ENCODE assay signal across 28 cellular contexts in genomic region chr2:95283562-95283961, GRCh38. TPM values are rescaled to one million over a fixed set of nuclear protein-coding genes. Genes with fewer than 3 reads are reported as not detected.
DNase-seq lines count a peak whose midpoint lies in the region; ATAC-seq, FAIRE-seq and TF ChIP-seq lines count a peak whose summit lies in the region.
"Had no signal": no experiment of that assay in that cellular context is flagged by ENCODE, and none has a peak within 500 bp of the region (broad histone marks: within the 10 kb centered on the region; RNA-seq: fewer than 3 reads in every experiment).

No MANE protein-coding gene starts in this region.

- POLR2A ChIA-PET in K562 (lab: Yijun Ruan, JAX): interaction anchor here (0.8 kb wide), 1 partner anchor 11 kb away, joined by 3 read pairs; no protein-coding TSS in a partner anchor

- no peak for TF ChIP-seq EP300 in K562 (IDR thresholded peaks at IDR 0.05; ENCODE audit: low read length)

- no peak for TF ChIP-seq POLR2A in K562 (conservative IDR thresholded peaks at IDR 0.05)

- H3K4me2 ChIP-seq in K562 (ENCODE audit: insufficient read depth, low read length) (no peak overlapping the region), neuronal stem cell (ENCODE audit: insufficient read depth, low read length, poor library complexity, severe bottlenecking) (no peak overlapping the region)
- H3K4me2 ChIP-seq: BLaER1 had no signal

- no peak overlapping the region for H3K4ac ChIP-seq in neuronal stem cell (ENCODE audit: low read length)

- H3K23ac ChIP-seq in neuronal stem cell (ENCODE audit: low read depth, low read length, poor library complexity): no peak overlapping the region

- H3K27ac ChIP-seq in K562 (ENCODE audit: extremely low read depth, low read depth, low read length) (no peak overlapping the region), neuronal stem cell (replicated peaks; ENCODE audit: low read length) (no peak overlapping the region)
- H3K27ac ChIP-seq: BLaER1 had no signal

- intact Hi-C loops in left ventricle myocardium superior (cut with micrococcal nuclease) (no loop called here), left cardiac atrium (cut with DNase I) (no loop called here), K562 (cut with micrococcal nuclease) (no loop called here)

- no peak for TF ChIP-seq CTCF in K562 (IDR thresholded peaks at IDR 0.05 in 2 of 3, conservative IDR thresholded peaks at IDR 0.05 in 1 of 3; ENCODE audit: insufficient read depth in 2 of 3, low read depth in 1 of 3, low read length in 3 of 3)

- H2AK5ac ChIP-seq in neuronal stem cell (ENCODE audit: low read depth, low read length): no peak overlapping the region

- H4K8ac ChIP-seq in neuronal stem cell (ENCODE audit: low read depth, low read length): no peak overlapping the region

- no peak for ATAC-seq in left ventricle myocardium superior
- no peak for ATAC-seq in left cardiac atrium
- ATAC-seq in K562: no peak
- no peak for ATAC-seq in GM21723 (IDR thresholded peaks at IDR 0.05; ENCODE audit: unreplicated experiment)

- no peaks in the 10 kb centered on the region for H3K79me2 ChIP-seq in K562 (ENCODE audit: control insufficient read depth, insufficient read depth, low read length)

- H3K9ac ChIP-seq in K562 (ENCODE audit: insufficient read depth in 1 of 2, low read depth in 2 of 2, low read length in 2 of 2) (no peak overlapping the region), neuronal stem cell (ENCODE audit: low read depth, low read length, poor library complexity) (no peak overlapping the region)
- H3K9ac ChIP-seq: BLaER1 had no signal

- H2AFZ ChIP-seq in K562 (ENCODE audit: low read depth, low read length) (no peak overlapping the region), neuronal stem cell (ENCODE audit: low read length) (no peak overlapping the region)

- no peaks in the 10 kb centered on the region for H3K79me1 ChIP-seq in neuronal stem cell (ENCODE audit: low read depth, low read length)

- TF ChIP-seq RAD21 in K562 (CRISPR knock-in tag; conservative IDR thresholded peaks at IDR 0.05 in 1 of 2, IDR thresholded peaks at IDR 0.05 in 1 of 2): no peak

- H2BK5ac ChIP-seq in neuronal stem cell (ENCODE audit: low read length): no peak overlapping the region

- H2BK12ac ChIP-seq in neuronal stem cell (ENCODE audit: low read length): no peak overlapping the region

- no peak overlapping the region for H3K18ac ChIP-seq in neuronal stem cell (ENCODE audit: low read length)

- no peak overlapping the region for H3K14ac ChIP-seq in neuronal stem cell (ENCODE audit: low read length)

- no peak overlapping the region for H2BK120ac ChIP-seq in neuronal stem cell (ENCODE audit: low read depth, low read length)

- no peak overlapping the region for H3K4me3 ChIP-seq in K562
- no peak overlapping the region for H3K4me3 ChIP-seq in neuronal stem cell (ENCODE audit: low read length in 2 of 2)
- H3K4me3 ChIP-seq: BLaER1 had no signal

- no peak for FAIRE-seq in K562 (lab: Jason Lieb, UNC)
- FAIRE-seq: A204.1, GM12892, GM18507 had no signal

- in situ Hi-C loops in K562 (cut with MboI): no loop called here

- 2% methylated on average over 4 of the region's 4 CpGs for WGBS in K562 (ENCODE audit: insufficient coverage, low coverage, missing lambda C conversion rate)
- no CpG with 5 or more reads among the region's 4 CpGs for WGBS in neuronal stem cell (ENCODE audit: extremely low coverage in 2 of 2, insufficient read length in 2 of 2, insufficient replicate concordance in 1 of 2), 2 donors

- BruUV-seq in K562 (replicated peaks; lab: Mats Ljungman, UMichigan): no TSS peak

- no peak overlapping the region for H4K91ac ChIP-seq in neuronal stem cell (ENCODE audit: low read depth, low read length, poor library complexity)

- DNase-seq in left ventricle myocardium superior (peak; percentile 3), left cardiac atrium (no peak), K562 (ENCODE audit: extremely low read depth in 1 of 4, low spot score in 3 of 4) (no peak), neuronal stem cell (ENCODE audit: low spot score) (no peak), GF-D8 (lab: John Stamatoyannopoulos, UW) (no peak), germinal center (ENCODE audit: low spot score) (no peak)
- DNase-seq: 8988T; ACHN; BE2C; C1 segment of cervical spinal cord; CD4-positive, alpha-beta memory T cell; CD4-positive, CD25-positive, alpha-beta regulatory T cell; CD8-positive, alpha-beta memory T cell; COR-L47; DMS 273 treated with DMSO at 0.1 percent for 48 hours; DMS153; DMS53; DMS79; DND-41; EL; GDM1 had no signal

- no peaks in the 10 kb centered on the region for H3K9me1 ChIP-seq in K562 (ENCODE audit: control insufficient read depth, insufficient read depth, low read length)

- H2BK15ac ChIP-seq in neuronal stem cell (ENCODE audit: low read length): peak overlapping the region; percentile 20

- H3K4me1 ChIP-seq in K562 (replicated peaks in 1 of 2; ENCODE audit: control insufficient read depth in 2 of 2, insufficient read depth in 2 of 2, low read length in 2 of 2) (no peaks in the 10 kb centered on the region), neuronal stem cell (ENCODE audit: control insufficient read depth in 2 of 2, insufficient read depth in 1 of 2, low read depth in 1 of 2, low read length in 2 of 2) (peaks cover 0 to 2% of the 10 kb centered on the region in 2 donors)
- H3K4me1 ChIP-seq: BE2C, BLaER1 had no signal

- CTCF ChIA-PET in K562 (lab: Yijun Ruan, JAX; ENCODE audit: low intra/inter-chr PET ratio): no interaction called here

- H3K9me3 ChIP-seq in K562 (replicated peaks; ENCODE audit: control insufficient read depth, insufficient read depth, low read depth, low read length) (no peaks in the 10 kb centered on the region), neuronal stem cell (replicated peaks in 1 of 2; ENCODE audit: control insufficient read depth in 2 of 2, insufficient read depth in 1 of 2, low read depth in 1 of 2, low read length in 2 of 2) (no peaks in the 10 kb centered on the region)
- H3K9me3 ChIP-seq: BE2C, BLaER1 had no signal

- no peaks in the 10 kb centered on the region for H3K36me3 ChIP-seq in K562 (ENCODE audit: control insufficient read depth, insufficient read depth, low read length)
- H3K36me3 ChIP-seq in neuronal stem cell (replicated peaks in 1 of 2; ENCODE audit: control insufficient read depth in 2 of 2, insufficient read depth in 2 of 2, low read length in 2 of 2): no peaks in the 10 kb centered on the region
- H3K36me3 ChIP-seq: BE2C, BLaER1 had no signal

- H3K27me3 ChIP-seq in K562 (ENCODE audit: control insufficient read depth in 2 of 2, insufficient read depth in 2 of 2, low read length in 2 of 2): peaks cover 0 to 16% of the 10 kb centered on the region in 2 experiments; a peak in 1 of 5 replicates
- H3K27me3 ChIP-seq in neuronal stem cell (ENCODE audit: control insufficient read depth in 3 of 3, insufficient read depth in 3 of 3, low read depth in 1 of 3, low read length in 3 of 3): no peaks in the 10 kb centered on the region
- H3K27me3 ChIP-seq: BE2C, BLaER1 had no signal

- H4K20me1 ChIP-seq in K562 (replicated peaks; ENCODE audit: control insufficient read depth, insufficient read depth, low read length): no peaks in the 10 kb centered on the region
- H4K20me1 ChIP-seq: BLaER1 had no signal

TF ChIP-seq in K562, 482 proteins besides CTCF, POLR2A, EP300 and RAD21 (continues in another document):
- TF ChIP-seq ZNF24 (IDR thresholded peaks at IDR 0.05): peak; percentile 93
- no peak for TF ChIP-seq SAP30 (IDR thresholded peaks at IDR 0.05; ENCODE audit: borderline replicate concordance, insufficient read depth, low read depth, low read length, poor library complexity, severe bottlenecking)

RNA-seq across cellular contexts. Expression of gene PROM2, which starts 9.3 kb away (rescaled TPM):
- total RNA-seq in left ventricle myocardium superior (0.35 TPM), left cardiac atrium (under 1 TPM; 0.29 to 0.84 TPM), K562 (2014; rRNA removed) (not detected in 2 replicates), K562 (2014; rRNA removed; fragmentation: Illumina TruSeq; extraction: Trizol) (not detected in 2 replicates), K562 (2015; rRNA removed; fragmentation: Illumina TruSeq; extraction: Trizol) (not detected in 2 replicates), K562 (2021) (0.07 TPM in 1 of 2 replicates, not detected in the other)
- not detected in 2 replicates for total RNA-seq in K562 (2011; cell fraction: chromatin; rRNA removed; ENCODE audit: low replicate concordance)
- not detected in 2 replicates for total RNA-seq in K562 (2011; cell fraction: nucleolus; rRNA removed)
- not detected in 2 replicates for total RNA-seq in K562 (2011; cell fraction: nucleoplasm; rRNA removed)
- polyA plus RNA-seq in K562 (2011; rRNA removed) (not detected in 2 replicates), K562 (2014; fragmentation: Illumina TruSeq; extraction: Trizol) (not detected in 2 replicates), K562 (2014; fragmentation: Nextera tagmentation; extraction: Ambion mirVana) (not detected), K562 (2014; rRNA removed) (not detected in 2 replicates)
- polyA plus RNA-seq in K562 (2011; cell fraction: cytosol; rRNA removed): not detected in 2 replicates
- not detected in 2 replicates for polyA plus RNA-seq in K562 (2011; cell fraction: nucleus; rRNA removed)
- not detected in 2 replicates for polyA plus RNA-seq in K562 (2012)
- polyA minus RNA-seq in K562 (2011; rRNA and poly(A)+ RNA removed): not detected in 2 replicates
- polyA minus RNA-seq in K562 (2011; cell fraction: cytosol; rRNA and poly(A)+ RNA removed): not detected in 2 replicates
- under 0.01 TPM in 1 of 2 replicates, not detected in the other for polyA minus RNA-seq in K562 (2011; cell fraction: nucleus; rRNA and poly(A)+ RNA removed)
- polyA plus RNA-seq in neuronal stem cell (2013, experiment 1 of 2): 1.5 TPM
- polyA plus RNA-seq in neuronal stem cell (2013, experiment 2 of 2): 0.83 TPM
- polyA plus RNA-seq: CD14-positive monocyte; CD4-positive, alpha-beta memory T cell; CD4-positive, CD25-positive, alpha-beta regulatory T cell; CD8-positive, alpha-beta memory T cell had no signal

RNA-seq across cellular contexts. Expression of gene KCNIP3, which starts 13.6 kb away (rescaled TPM):
- total RNA-seq in left ventricle myocardium superior: 5.3 TPM
- 1 to 10 TPM; 2.6 to 4.1 TPM for total RNA-seq in left cardiac atrium
- total RNA-seq in K562 (2011; cell fraction: chromatin; rRNA removed; ENCODE audit: low replicate concordance): not detected in 2 replicates
- not detected in 2 replicates for total RNA-seq in K562 (2011; cell fraction: nucleolus; rRNA removed)
- total RNA-seq in K562 (2011; cell fraction: nucleoplasm; rRNA removed): not detected in 2 replicates
- not detected in 2 replicates for total RNA-seq in K562 (2014; rRNA removed)
- total RNA-seq in K562 (2014; rRNA removed; fragmentation: Illumina TruSeq; extraction: Trizol): not detected in 2 replicates
- total RNA-seq in K562 (2015; rRNA removed; fragmentation: Illumina TruSeq; extraction: Trizol): not detected in 2 replicates
- 0.04 TPM in 1 of 2 replicates, not detected in the other for total RNA-seq in K562 (2021)
- not detected in 2 replicates for polyA plus RNA-seq in K562 (2011; rRNA removed)
- 0.03 TPM in 1 of 2 replicates, not detected in the other for polyA plus RNA-seq in K562 (2011; cell fraction: cytosol; rRNA removed)
- polyA plus RNA-seq in K562 (2011; cell fraction: nucleus; rRNA removed): 0.22 TPM in 1 of 2 replicates, not detected in the other
- polyA plus RNA-seq in K562 (2012): not detected in 2 replicates
- polyA plus RNA-seq in K562 (2014; fragmentation: Illumina TruSeq; extraction: Trizol): not detected in 2 replicates
- not detected for polyA plus RNA-seq in K562 (2014; fragmentation: Nextera tagmentation; extraction: Ambion mirVana)
- polyA plus RNA-seq in K562 (2014; rRNA removed): not detected in 2 replicates
- polyA minus RNA-seq in K562 (2011; rRNA and poly(A)+ RNA removed): not detected in 2 replicates
- not detected in 2 replicates for polyA minus RNA-seq in K562 (2011; cell fraction: cytosol; rRNA and poly(A)+ RNA removed)
- polyA minus RNA-seq in K562 (2011; cell fraction: nucleus; rRNA and poly(A)+ RNA removed): not detected in 2 replicates
- polyA plus RNA-seq in neuronal stem cell (2013, experiment 1 of 2): 2.7 TPM
- 2.7 TPM for polyA plus RNA-seq in neuronal stem cell (2013, experiment 2 of 2)
- total RNA-seq: CD4-positive, alpha-beta memory T cell; CD4-positive, CD25-positive, alpha-beta regulatory T cell; CD8-positive, alpha-beta memory T cell; G401 had no signal
- polyA plus RNA-seq: CD14-positive monocyte; CD4-positive, alpha-beta memory T cell; CD4-positive, CD25-positive, alpha-beta regulatory T cell; CD8-positive, alpha-beta memory T cell had no signal
